31 cellular contexts compared by ENCODE assay signal in genomic region chr14:37411079-37411735, GRCh38.
DNase-seq lines count a peak whose midpoint lies in the region; ATAC-seq and TF ChIP-seq lines count a peak whose summit lies in the region.
"Had no signal": no experiment of that assay in that cellular context is flagged by ENCODE, and none has a peak within 500 bp of the region (broad histone marks: within the 10 kb centered on the region; RNA-seq: fewer than 3 reads in every experiment).

No MANE protein-coding gene starts in this region.

- no peaks in the 10 kb centered on the region for H4K20me1 ChIP-seq in mammary epithelial cell (ENCODE audit: insufficient read depth, low read length)

- no peaks in the 10 kb centered on the region for H3K79me2 ChIP-seq in mammary epithelial cell (ENCODE audit: insufficient read depth, low read length)

- intact Hi-C loops in MCF 10A (cut with micrococcal nuclease): no loop called here
- intact Hi-C loops in mammary epithelial cell (cut with micrococcal nuclease): no loop called here
- intact Hi-C loops in Right ventricle myocardium superior (cut with DNase I): no loop called here

- dilution Hi-C loops in mammary epithelial cell (cut with HindIII; ENCODE audit: low sequenced_read_pairs): no loop called here

- ATAC-seq in Right ventricle myocardium superior (ENCODE audit: poor library complexity) (no peak), GM19455 (IDR thresholded peaks at IDR 0.05; ENCODE audit: unreplicated experiment) (no peak)

- H3K9ac ChIP-seq in mammary epithelial cell (ENCODE audit: insufficient read depth, low read length): no peak overlapping the region
- H3K9ac ChIP-seq: GM23248, SK-N-SH had no signal

- H3K4me3 Mint-ChIP-seq in MCF 10A (ENCODE audit: unreplicated experiment): no peak overlapping the region
- H3K4me3 Mint-ChIP-seq: activated naive CD8-positive, alpha-beta T cell treated with anti-CD3 and anti-CD28 coated beads, Interleukin-2, amount 10 ng/mL, durations not matched to agents 7 days and 5 days; dendritic cell treated with granulocyte-macrophage colony-stimulating factor and Interleukin-4, amounts not matched to agents 40 ng/mL and 50 ng/mL, for 4 days; mesothelial cell of epicardium; naive B cell had no signal

- H3K27ac ChIP-seq in mammary epithelial cell (ENCODE audit: insufficient read depth, low read depth, low read length): no peak overlapping the region
- H3K27ac ChIP-seq: GM23248, left ventricle myocardium inferior, neutrophil had no signal

- peaks cover 3% of the 10 kb centered on the region for H3K4me1 Mint-ChIP-seq in MCF 10A (ENCODE audit: insufficient read depth, unreplicated experiment)
- H3K4me1 Mint-ChIP-seq: activated naive CD8-positive, alpha-beta T cell treated with anti-CD3 and anti-CD28 coated beads, Interleukin-2, amount 10 ng/mL, durations not matched to agents 7 days and 5 days; mesothelial cell of epicardium; naive B cell had no signal

- WGBS in mammary epithelial cell (ENCODE audit: low coverage, missing lambda C conversion rate): 98% methylated on average over 3 of the region's 3 CpGs

- no peaks in the 10 kb centered on the region for H3K4me1 ChIP-seq in mammary epithelial cell (ENCODE audit: insufficient read depth, low read length)
- H3K4me1 ChIP-seq: BE2C, left ventricle myocardium inferior had no signal

- no peaks in the 10 kb centered on the region for H3K36me3 Mint-ChIP-seq in MCF 10A (ENCODE audit: insufficient read depth, unreplicated experiment)
- H3K36me3 Mint-ChIP-seq: activated naive CD8-positive, alpha-beta T cell treated with anti-CD3 and anti-CD28 coated beads, Interleukin-2, amount 10 ng/mL, durations not matched to agents 7 days and 5 days; mesothelial cell of epicardium; naive B cell had no signal

- no peaks in the 10 kb centered on the region for H3K9me3 ChIP-seq in mammary epithelial cell (replicated peaks; ENCODE audit: insufficient read depth, low read length)
- H3K9me3 ChIP-seq: BE2C, left ventricle myocardium inferior, neutrophil, SK-N-SH had no signal

- no peak overlapping the region for H3K27ac Mint-ChIP-seq in MCF 10A (ENCODE audit: low read depth, unreplicated experiment)
- H3K27ac Mint-ChIP-seq: activated naive CD8-positive, alpha-beta T cell treated with anti-CD3 and anti-CD28 coated beads, Interleukin-2, amount 10 ng/mL, durations not matched to agents 7 days and 5 days; dendritic cell treated with granulocyte-macrophage colony-stimulating factor and Interleukin-4, amounts not matched to agents 40 ng/mL and 50 ng/mL, for 4 days; mesothelial cell of epicardium; naive B cell; progenitor cell of endocrine pancreas had no signal

- POLR2A ChIA-PET in MCF 10A (lab: Yijun Ruan, JAX): interaction anchor here (1.3 kb wide), 1 partner anchor 20 kb away, joined by 3 read pairs; no protein-coding TSS in a partner anchor

- H3K36me3 ChIP-seq in mammary epithelial cell (ENCODE audit: insufficient read depth, low read length): no peaks in the 10 kb centered on the region
- H3K36me3 ChIP-seq: BE2C, left ventricle myocardium inferior, neutrophil had no signal

- BruUV-seq in MCF 10A (replicated peaks; lab: Mats Ljungman, UMichigan) (no TSS peak), mammary epithelial cell (replicated peaks; lab: Mats Ljungman, UMichigan) (no TSS peak)

- no peaks in the 10 kb centered on the region for H3K27me3 Mint-ChIP-seq in MCF 10A (ENCODE audit: insufficient read depth, unreplicated experiment)
- H3K27me3 Mint-ChIP-seq: activated naive CD8-positive, alpha-beta T cell treated with anti-CD3 and anti-CD28 coated beads, Interleukin-2, amount 10 ng/mL, durations not matched to agents 7 days and 5 days; dendritic cell treated with granulocyte-macrophage colony-stimulating factor and Interleukin-4, amounts not matched to agents 40 ng/mL and 50 ng/mL, for 4 days; naive B cell; progenitor cell of endocrine pancreas had no signal

- no peak for TF ChIP-seq CTCF in MCF 10A (IDR thresholded peaks at IDR 0.05; ENCODE audit: unreplicated experiment)
- TF ChIP-seq CTCF in mammary epithelial cell (conservative IDR thresholded peaks at IDR 0.05 in 1 of 2, IDR thresholded peaks at IDR 0.05 in 1 of 2; ENCODE audit: extremely low read depth in 1 of 2, insufficient read depth in 1 of 2, low read depth in 1 of 2, low read length in 2 of 2): no peak

- no peak overlapping the region for H2AFZ ChIP-seq in mammary epithelial cell (ENCODE audit: low read depth, low read length)
- H2AFZ ChIP-seq: GM23248 had no signal

- DNase-seq in MCF 10A (ENCODE audit: unreplicated experiment): peak; percentile 14
- no peak for DNase-seq in mammary epithelial cell
- peak; percentile 22 for DNase-seq in NCI-H1092 (lab: John Stamatoyannopoulos, UW)
- peak; percentile 86 for DNase-seq in SHP77 treated with DMSO at 0.1 percent for 48 hours (lab: John Stamatoyannopoulos, UW)
- peak; percentile 7 to 17 for DNase-seq in lung microvascular endothelial cell (ENCODE audit: low read depth in 2 of 2)
- DNase-seq in NCI-H187 treated with DMSO at 0.1 percent for 48 hours (lab: John Stamatoyannopoulos, UW): no peak
- no peak for DNase-seq in Right ventricle myocardium superior
- DNase-seq: ACHN; activated CD4-positive, alpha-beta T cell treated with anti-CD3 and anti-CD28 coated beads for 1 hour; activated gamma-delta T cell; activated naive CD8-positive, alpha-beta T cell treated with anti-CD3 and anti-CD28 coated beads, Interleukin-2, amount 10 ng/mL, durations not matched to agents 7 days and 5 days; activated T-cell treated with anti-CD3 and anti-CD28 coated beads, Interleukin-2, amount 50 U/mL, for 1 hour; BE2C; central memory CD4-positive, alpha-beta T cell; DND-41; GM23248; islet precursor cell; Karpas-422; left ventricle myocardium inferior; naive B cell; NCI-H2081 treated with DMSO at 0.1 percent for 48 hours; NCI-H526; RPMI8226; SK-N-SH; stimulated activated naive CD4-positive, alpha-beta T cell treated with Interleukin-2 at 50 U/mL for 16 hours; T-helper 2 cell had no signal

- no peaks in the 10 kb centered on the region for H3K27me3 ChIP-seq in mammary epithelial cell (ENCODE audit: insufficient read depth, low read length)
- H3K27me3 ChIP-seq: BE2C, neutrophil had no signal

- no peak overlapping the region for H3K4me3 ChIP-seq in mammary epithelial cell (replicated peaks in 1 of 3; ENCODE audit: insufficient read depth in 1 of 3, low read depth in 2 of 3, low read length in 3 of 3)
- H3K4me3 ChIP-seq: GM23248, left ventricle myocardium inferior had no signal

- CTCF ChIA-PET in MCF 10A (lab: Yijun Ruan, JAX): interaction anchor here (0.6 to 1.1 kb wide), 2 partner anchors 14 to 488 kb away, joined by 3 read pairs; no protein-coding TSS in a partner anchor
- CTCF ChIA-PET in mammary epithelial cell (lab: Charles Lee; ENCODE audit: low non-redundant PET): no interaction called here

- in situ Hi-C loops in mammary epithelial cell (cut with MboI; ENCODE audit: low sequenced_read_pairs in 2 of 2): no loop called here

- no peaks in the 10 kb centered on the region for H3K9me3 Mint-ChIP-seq in MCF 10A (ENCODE audit: unreplicated experiment)
- H3K9me3 Mint-ChIP-seq: activated naive CD8-positive, alpha-beta T cell treated with anti-CD3 and anti-CD28 coated beads, Interleukin-2, amount 10 ng/mL, durations not matched to agents 7 days and 5 days; mesothelial cell of epicardium had no signal

- no peak overlapping the region for H3K4me2 ChIP-seq in mammary epithelial cell (ENCODE audit: insufficient read depth, low read depth, low read length)
- H3K4me2 ChIP-seq: SK-N-SH had no signal

Comparison
In these comparisons a context has a peak if more than half of its experiments do, and no peak if none do; other contexts are left out.
1. DNase-seq: peak in MCF 10A (single experiment), NCI-H1092 (single experiment), SHP77 treated with DMSO at 0.1 percent for 48 hours (single experiment) and lung microvascular endothelial cell (2 of 2); none in mammary epithelial cell (single experiment), NCI-H187 treated with DMSO at 0.1 percent for 48 hours (single experiment) and Right ventricle myocardium superior (single experiment).